22 cellular contexts compared by ENCODE assay signal in genomic region chr17:44987883-44988195, GRCh38. TPM values are rescaled to one million over a fixed set of nuclear protein-coding genes. Genes with fewer than 3 reads are reported as not detected.
DNase-seq lines count a peak whose midpoint lies in the region; ATAC-seq and TF ChIP-seq lines count a peak whose summit lies in the region.
"Had no signal": no experiment of that assay in that cellular context is flagged by ENCODE, and none has a peak within 500 bp of the region (broad histone marks: within the 10 kb centered on the region; RNA-seq: fewer than 3 reads in every experiment).

No MANE protein-coding gene starts in this region.

- H3K27me3 ChIP-seq in BLaER1 treated with 17β-estradiol and CSF1 and Interleukin-3, amounts not matched to agents 10 nM and 100 nM = peaks cover 10 to 45% (median 23%) of the 10 kb centered on the region in 11 experiments; a peak in 19 of 22 replicates
- H3K27me3 ChIP-seq in OCI-LY3 (ENCODE audit: low read depth, low read length) (peaks cover 6% of the 10 kb centered on the region; the same call in 1 of the 2 replicates), neural progenitor cell (peaks cover 4% of the 10 kb centered on the region), breast epithelium (no peaks in the 10 kb centered on the region)

- H3K4me3 Mint-ChIP-seq in glutamatergic neuron (ENCODE audit: unreplicated experiment) (no peak overlapping the region), neural progenitor cell (peak overlapping the region; percentile 74)
- H3K4me3 Mint-ChIP-seq: activated naive CD4-positive, alpha-beta T cell treated with anti-CD3 and anti-CD28 coated beads for 36 hours; dendritic cell treated with granulocyte-macrophage colony-stimulating factor and Interleukin-4, amounts not matched to agents 40 ng/mL and 50 ng/mL, for 4 days; natural killer cell had no signal

- DNase-seq in glutamatergic neuron = peak; percentile 63
- no peak for DNase-seq in neural progenitor cell (ENCODE audit: low spot score)
- no peak for DNase-seq in NCI-H1105 treated with DMSO at 0.1 percent for 48 hours (lab: John Stamatoyannopoulos, UW)
- DNase-seq in stimulated activated CD4-positive, alpha-beta T cell treated with anti-CD3 and anti-CD28 coated beads, Interleukin-2, amount 100 ng/mL, for 24 hours = no peak
- no peak for DNase-seq in breast epithelium (ENCODE audit: low spot score in 2 of 2)
- DNase-seq: activated CD4-positive, alpha-beta T cell treated with anti-CD3 and anti-CD28 coated beads, Interleukin-2, amount 50 U/mL, for 4 hours; activated naive CD4-positive, alpha-beta T cell treated with anti-CD3 and anti-CD28 coated beads for 36 hours; DMS79 treated with DMSO at 0.1 percent for 48 hours; HCEC 1CT; natural killer cell; NCI-H187; SHP77; stimulated activated naive CD4-positive, alpha-beta T cell treated with Interleukin-2 at 50 U/mL for 16 hours; T-helper 1 cell had no signal

- H3K36me3 ChIP-seq in BLaER1 treated with 17β-estradiol and CSF1 and Interleukin-3, amounts not matched to agents 10 nM and 100 nM = no peaks in the 10 kb centered on the region
- H3K36me3 ChIP-seq in OCI-LY3 (replicated peaks; ENCODE audit: low read depth, low read length) (no peaks in the 10 kb centered on the region), neural progenitor cell (no peaks in the 10 kb centered on the region), breast epithelium (no peaks in the 10 kb centered on the region)

- H3K36me3 Mint-ChIP-seq in glutamatergic neuron (ENCODE audit: unreplicated experiment) (no peaks in the 10 kb centered on the region), neural progenitor cell (no peaks in the 10 kb centered on the region)
- H3K36me3 Mint-ChIP-seq: natural killer cell had no signal

- H3K4me2 ChIP-seq in BLaER1 treated with 17β-estradiol and CSF1 and Interleukin-3, amounts not matched to agents 10 nM and 100 nM = peak overlapping the region in 9 of 11 experiments; percentile 19 to 70 (median 55); a peak in 16 of 22 replicates
- peak overlapping the region; percentile 69 for H3K4me2 ChIP-seq in OCI-LY3 (ENCODE audit: low read length)
- peak overlapping the region; percentile 75 for H3K4me2 ChIP-seq in neural progenitor cell

- ATAC-seq in HG02759 (IDR thresholded peaks at IDR 0.05; ENCODE audit: unreplicated experiment) = no peak
- ATAC-seq: K562 had no signal

- H3K4me3 ChIP-seq in BLaER1 treated with 17β-estradiol and CSF1 and Interleukin-3, amounts not matched to agents 10 nM and 100 nM = no peak overlapping the region
- H3K4me3 ChIP-seq in OCI-LY3 (ENCODE audit: low read length) (peak overlapping the region; percentile 70), neural progenitor cell (peak overlapping the region; percentile 36), breast epithelium (no peak overlapping the region)
- H3K4me3 ChIP-seq: K562, lung had no signal

- no peak overlapping the region for H3K27ac ChIP-seq in BLaER1 treated with 17β-estradiol and CSF1 and Interleukin-3, amounts not matched to agents 10 nM and 100 nM
- H3K27ac ChIP-seq in OCI-LY3 (ENCODE audit: low read length) (no peak overlapping the region), neural progenitor cell (no peak overlapping the region), breast epithelium (no peak overlapping the region)
- H3K27ac ChIP-seq: HL-60 had no signal

- peak overlapping the region; percentile 86 for H2AFZ ChIP-seq in OCI-LY3 (ENCODE audit: low read depth, low read length)
- peak overlapping the region; percentile 93 for H2AFZ ChIP-seq in neural progenitor cell (replicated peaks)

- TF ChIP-seq CTCF in OCI-LY3 (IDR thresholded peaks at IDR 0.05; ENCODE audit: low read depth, low read length) = no peak
- TF ChIP-seq CTCF in glutamatergic neuron (IDR thresholded peaks at IDR 0.05; ENCODE audit: partially characterized antibody, unreplicated experiment) = no peak
- TF ChIP-seq CTCF in neural progenitor cell (IDR thresholded peaks at IDR 0.05) = no peak
- TF ChIP-seq CTCF in breast epithelium (IDR thresholded peaks at IDR 0.05) = no peak

- TF ChIP-seq POLR2A in breast epithelium (IDR thresholded peaks at IDR 0.05) = no peak

- no peaks in the 10 kb centered on the region; a peak in 2 of 22 replicates for H4K20me1 ChIP-seq in BLaER1 treated with 17β-estradiol and CSF1 and Interleukin-3, amounts not matched to agents 10 nM and 100 nM
- H4K20me1 ChIP-seq in OCI-LY3 (ENCODE audit: insufficient read depth, low read length) (no peaks in the 10 kb centered on the region), neural progenitor cell (ENCODE audit: low read depth) (no peaks in the 10 kb centered on the region)

- H3K27ac Mint-ChIP-seq in glutamatergic neuron (ENCODE audit: unreplicated experiment) = no peak overlapping the region
- peak overlapping the region; percentile 90 for H3K27ac Mint-ChIP-seq in neural progenitor cell
- H3K27ac Mint-ChIP-seq: activated naive CD4-positive, alpha-beta T cell treated with anti-CD3 and anti-CD28 coated beads for 36 hours; dendritic cell treated with granulocyte-macrophage colony-stimulating factor and Interleukin-4, amounts not matched to agents 40 ng/mL and 50 ng/mL, for 4 days; natural killer cell had no signal

- intact Hi-C loops in breast epithelium (cut with DNase I; ENCODE audit: low total_unique reads) = no loop called here

- H3K27me3 Mint-ChIP-seq in glutamatergic neuron (ENCODE audit: unreplicated experiment) = peaks cover 19% of the 10 kb centered on the region
- H3K27me3 Mint-ChIP-seq in neural progenitor cell (ENCODE audit: insufficient read depth, low read depth) = peaks cover 15% of the 10 kb centered on the region

- peaks cover 28% of the 10 kb centered on the region for H3K4me1 Mint-ChIP-seq in glutamatergic neuron (ENCODE audit: low read depth, unreplicated experiment)
- peaks cover 15% of the 10 kb centered on the region for H3K4me1 Mint-ChIP-seq in neural progenitor cell
- H3K4me1 Mint-ChIP-seq: natural killer cell had no signal

- peaks cover 0 to 17% (median 0%) of the 10 kb centered on the region in 11 experiments; a peak in 11 of 22 replicates for H3K9me3 ChIP-seq in BLaER1 treated with 17β-estradiol and CSF1 and Interleukin-3, amounts not matched to agents 10 nM and 100 nM (replicated peaks in 1 of 11)
- no peaks in the 10 kb centered on the region for H3K9me3 ChIP-seq in OCI-LY3 (ENCODE audit: insufficient read depth, low read length)
- no peaks in the 10 kb centered on the region for H3K9me3 ChIP-seq in neural progenitor cell (ENCODE audit: low read depth)
- H3K9me3 ChIP-seq in breast epithelium = no peaks in the 10 kb centered on the region

- H3F3A ChIP-seq in neural progenitor cell (ENCODE audit: low read depth) = peaks cover 15% of the 10 kb centered on the region

- H3K79me2 ChIP-seq in OCI-LY3 (ENCODE audit: low read length) (no peaks in the 10 kb centered on the region), neural progenitor cell (ENCODE audit: low read depth) (no peaks in the 10 kb centered on the region)

- H3K9ac ChIP-seq in BLaER1 treated with 17β-estradiol and CSF1 and Interleukin-3, amounts not matched to agents 10 nM and 100 nM = no peak overlapping the region
- H3K9ac ChIP-seq in OCI-LY3 (ENCODE audit: low read length) (peak overlapping the region; percentile 29; the same call in 1 of the 2 replicates), neural progenitor cell (no peak overlapping the region)

- H3K4me1 ChIP-seq in BLaER1 treated with 17β-estradiol and CSF1 and Interleukin-3, amounts not matched to agents 10 nM and 100 nM = peaks cover 0 to 34% (median 28%) of the 10 kb centered on the region in 10 experiments; a peak in 16 of 20 replicates
- H3K4me1 ChIP-seq in OCI-LY3 (ENCODE audit: low read length) = peaks cover 12% of the 10 kb centered on the region; the same call in 1 of the 2 replicates
- peaks cover 22% of the 10 kb centered on the region for H3K4me1 ChIP-seq in neural progenitor cell
- no peaks in the 10 kb centered on the region for H3K4me1 ChIP-seq in breast epithelium

- H3K9me3 Mint-ChIP-seq in glutamatergic neuron (ENCODE audit: unreplicated experiment) (peaks cover 7% of the 10 kb centered on the region), neural progenitor cell (peaks cover 3% of the 10 kb centered on the region)
- H3K9me3 Mint-ChIP-seq: activated naive CD4-positive, alpha-beta T cell treated with anti-CD3 and anti-CD28 coated beads for 36 hours; dendritic cell treated with granulocyte-macrophage colony-stimulating factor and Interleukin-4, amounts not matched to agents 40 ng/mL and 50 ng/mL, for 4 days; natural killer cell had no signal

RNA-seq across cellular contexts. Expression of gene C1QL1, which starts 19.7 kb away (rescaled TPM):
- 14.6 TPM for total RNA-seq in glutamatergic neuron (ENCODE audit: unreplicated experiment)
- total RNA-seq in neural progenitor cell (ENCODE audit: low replicate concordance) = 4.7 TPM in 1 of 2 replicates, not detected in the other
- total RNA-seq in breast epithelium = 1 to 10 TPM in 1 of 3 donors, under 1 TPM in 1, not detected in 1; 0.98 to 7.2 TPM
- total RNA-seq: epithelial cell of proximal tubule, natural killer cell had no signal

RNA-seq across cellular contexts. Expression of gene KIF18B, which starts 40.3 kb away (rescaled TPM):
- total RNA-seq in glutamatergic neuron (ENCODE audit: unreplicated experiment) = 7.4 TPM
- total RNA-seq in neural progenitor cell (ENCODE audit: low replicate concordance) = 15.1 and 46.0 TPM in 2 replicates
- total RNA-seq in breast epithelium = under 1 TPM in 2 of 3 donors, not detected in 1; 0.15 to 0.64 TPM

Comparison
In these comparisons a context has a peak if more than half of its experiments do, and no peak if none do; other contexts are left out.
1. H3K4me3 ChIP-seq: peak in OCI-LY3 (single experiment) and neural progenitor cell (single experiment); none in BLaER1 treated with 17β-estradiol and CSF1 and Interleukin-3, amounts not matched to agents 10 nM and 100 nM (0 of 10) and breast epithelium (0 of 3).
2. Peak in every context shown above with its lines, with median percentiles within 50 percentile points of each other: H3K4me2 ChIP-seq.